Comparison of ENCODE assay signal across 8 cellular contexts in the genomic region with DNA sequence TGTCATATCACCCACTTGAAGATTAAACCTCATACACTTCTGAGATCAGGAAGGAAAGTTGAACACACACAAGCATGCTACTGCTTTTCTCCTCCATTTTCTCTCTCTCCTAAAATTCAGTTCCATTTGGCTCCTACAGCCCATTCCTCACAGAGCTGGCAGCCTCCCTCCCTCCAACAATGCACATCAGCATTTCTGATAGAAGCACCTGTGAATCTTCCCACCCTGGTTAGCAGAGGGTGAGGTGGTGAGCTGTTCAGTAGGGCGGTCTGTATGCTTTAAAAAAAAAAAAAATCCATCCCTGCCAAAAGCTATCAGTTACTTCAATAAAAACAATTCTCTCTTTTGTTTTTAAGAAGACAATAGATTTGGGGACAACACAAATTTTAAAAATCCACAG.
"Had no signal": no experiment of that assay in that cellular context is flagged by ENCODE, and none has a peak within 500 bp of the region (broad histone marks: within the 10 kb centered on the region; RNA-seq: fewer than 3 reads in every experiment).

No MANE protein-coding gene starts in this region.

- H3K9ac ChIP-seq: GM23248 had no signal

- H2AFZ ChIP-seq: GM23248 had no signal

- H3K4me3 ChIP-seq: GM23248, K562 had no signal

- DNase-seq: GM23248, GOT3, H9, HCEC 1CT, IMR-90 had no signal

- ATAC-seq: K562 had no signal

- H3K27ac ChIP-seq: GM23248 had no signal

- FAIRE-seq: H54, HTR-8/SVneo, K562 had no signal
